Comparison of ENCODE assay signal across 23 cellular contexts in genomic region chr1:241713316-241713715, GRCh38.
DNase-seq lines count a peak whose midpoint lies in the region; ATAC-seq and TF ChIP-seq lines count a peak whose summit lies in the region.
"Had no signal": no experiment of that assay in that cellular context is flagged by ENCODE, and none has a peak within 500 bp of the region (broad histone marks: within the 10 kb centered on the region; RNA-seq: fewer than 3 reads in every experiment).

No MANE protein-coding gene starts in this region.

- DNase-seq in MCF 10A (ENCODE audit: unreplicated experiment) = no peak
- DNase-seq in mammary epithelial cell = no peak
- no peak for DNase-seq in SK-N-MC (ENCODE audit: low read depth, low spot score)
- DNase-seq in glutamatergic neuron = no peak
- no peak for DNase-seq in NCI-H526 (lab: John Stamatoyannopoulos, UW)
- DNase-seq in CD4-positive, alpha-beta T cell = no peak
- DNase-seq: AML-193; CD4-positive, alpha-beta memory T cell; CD8-positive, alpha-beta memory T cell; COR-L47; DMS 273 treated with DMSO at 0.1 percent for 48 hours; DMS153; DMS53; DMS79; DND-41; EL; GDM1 had no signal

- H3K36me3 ChIP-seq in mammary epithelial cell (ENCODE audit: insufficient read depth, low read length) = no peaks in the 10 kb centered on the region
- no peaks in the 10 kb centered on the region for H3K36me3 ChIP-seq in SK-N-MC (ENCODE audit: insufficient read depth, low read length)
- H3K36me3 ChIP-seq: BLaER1 treated with 17β-estradiol and CSF1 and Interleukin-3, amounts not matched to agents 10 nM and 100 nM had no signal

- H3K36me3 Mint-ChIP-seq in MCF 10A (ENCODE audit: insufficient read depth, unreplicated experiment) (peaks cover 7% of the 10 kb centered on the region), glutamatergic neuron (ENCODE audit: unreplicated experiment) (no peaks in the 10 kb centered on the region)
- no peaks in the 10 kb centered on the region for H3K36me3 Mint-ChIP-seq in CD4-positive, alpha-beta T cell (ENCODE audit: low read depth)
- H3K36me3 Mint-ChIP-seq: CD4-positive, alpha-beta memory T cell; CD8-positive, alpha-beta memory T cell had no signal

- in situ Hi-C loops in mammary epithelial cell (cut with MboI; ENCODE audit: low sequenced_read_pairs in 2 of 2) = no loop called here

- BruUV-seq in MCF 10A (replicated peaks; lab: Mats Ljungman, UMichigan) (no TSS peak), mammary epithelial cell (replicated peaks; lab: Mats Ljungman, UMichigan) (no TSS peak)

- H3K4me1 Mint-ChIP-seq in MCF 10A (ENCODE audit: insufficient read depth, unreplicated experiment) (peaks cover 47% of the 10 kb centered on the region), glutamatergic neuron (ENCODE audit: low read depth, unreplicated experiment) (peaks cover 20% of the 10 kb centered on the region)
- peaks cover 15% of the 10 kb centered on the region for H3K4me1 Mint-ChIP-seq in CD4-positive, alpha-beta T cell (ENCODE audit: low read depth)
- H3K4me1 Mint-ChIP-seq: B cell had no signal

- H3K9me3 Mint-ChIP-seq in MCF 10A (ENCODE audit: unreplicated experiment) (no peaks in the 10 kb centered on the region), glutamatergic neuron (ENCODE audit: unreplicated experiment) (no peaks in the 10 kb centered on the region)
- H3K9me3 Mint-ChIP-seq in CD4-positive, alpha-beta T cell = no peaks in the 10 kb centered on the region
- H3K9me3 Mint-ChIP-seq: CD8-positive, alpha-beta memory T cell had no signal

- H3K4me3 ChIP-seq in mammary epithelial cell (replicated peaks in 1 of 3; ENCODE audit: insufficient read depth in 1 of 3, low read depth in 2 of 3, low read length in 3 of 3) = no peak overlapping the region
- H3K4me3 ChIP-seq in SK-N-MC = no peak overlapping the region; the same call in 1 of the 2 replicates
- H3K4me3 ChIP-seq: A549; BLaER1 treated with 17β-estradiol and CSF1 and Interleukin-3, amounts not matched to agents 10 nM and 100 nM; GM12878 had no signal

- intact Hi-C loops in MCF 10A (cut with micrococcal nuclease) (no loop called here), mammary epithelial cell (cut with micrococcal nuclease) (no loop called here)
- intact Hi-C loops in CD4-positive, alpha-beta T cell (cut with DNase I, micrococcal nuclease) = no loop called here

- no peak overlapping the region for H2AFZ ChIP-seq in mammary epithelial cell (ENCODE audit: low read depth, low read length)

- H3K4me1 ChIP-seq in mammary epithelial cell (ENCODE audit: insufficient read depth, low read length) = peaks cover 2% of the 10 kb centered on the region

- H3K27ac Mint-ChIP-seq in MCF 10A (ENCODE audit: low read depth, unreplicated experiment) (peak overlapping the region; percentile 93), glutamatergic neuron (ENCODE audit: unreplicated experiment) (no peak overlapping the region)
- no peak overlapping the region for H3K27ac Mint-ChIP-seq in CD4-positive, alpha-beta T cell
- H3K27ac Mint-ChIP-seq: B cell; CD4-positive, alpha-beta memory T cell had no signal

- H3K79me2 ChIP-seq in mammary epithelial cell (ENCODE audit: insufficient read depth, low read length) = no peaks in the 10 kb centered on the region

- POLR2A ChIA-PET in MCF 10A (lab: Yijun Ruan, JAX) = interaction anchor here (0.6 to 6.9 kb wide), 9 partner anchors 7 to 102 kb away, joined by 4 to 73 read pairs (median 16); partner anchors contain the start of genes CHML and OPN3
- POLR2A ChIA-PET in CD4-positive, alpha-beta T cell (lab: Charles Lee) = no interaction called here

- H3K9ac ChIP-seq in mammary epithelial cell (ENCODE audit: insufficient read depth, low read length) (no peak overlapping the region), SK-N-MC (ENCODE audit: insufficient read length) (no peak overlapping the region)
- H3K9ac ChIP-seq: BLaER1 treated with 17β-estradiol and CSF1 and Interleukin-3, amounts not matched to agents 10 nM and 100 nM had no signal

- H3K4me3 Mint-ChIP-seq in MCF 10A (ENCODE audit: unreplicated experiment) = no peak overlapping the region
- peak overlapping the region; percentile 74 for H3K4me3 Mint-ChIP-seq in glutamatergic neuron (ENCODE audit: unreplicated experiment)
- H3K4me3 Mint-ChIP-seq in CD4-positive, alpha-beta T cell = no peak overlapping the region
- H3K4me3 Mint-ChIP-seq: B cell; CD4-positive, alpha-beta memory T cell; CD8-positive, alpha-beta memory T cell had no signal

- H3K27me3 Mint-ChIP-seq in MCF 10A (ENCODE audit: insufficient read depth, unreplicated experiment) (no peaks in the 10 kb centered on the region), glutamatergic neuron (ENCODE audit: unreplicated experiment) (no peaks in the 10 kb centered on the region)
- no peaks in the 10 kb centered on the region for H3K27me3 Mint-ChIP-seq in CD4-positive, alpha-beta T cell
- H3K27me3 Mint-ChIP-seq: CD8-positive, alpha-beta memory T cell had no signal

- ATAC-seq in CD4-positive, alpha-beta T cell (ENCODE audit: poor library complexity) = no peak
- ATAC-seq: A549, GM12878 had no signal

- dilution Hi-C loops in mammary epithelial cell (cut with HindIII; ENCODE audit: low sequenced_read_pairs) = no loop called here

- no CpG with 5 or more reads among the region's 2 CpGs for WGBS in mammary epithelial cell (ENCODE audit: low coverage, missing lambda C conversion rate)

- H3K27ac ChIP-seq in mammary epithelial cell (ENCODE audit: insufficient read depth, low read depth, low read length) (no peak overlapping the region), SK-N-MC (peak overlapping the region; percentile 95; the same call in 1 of the 2 replicates)
- no peak overlapping the region for H3K27ac ChIP-seq in CD4-positive, alpha-beta T cell (ENCODE audit: low read depth, low read length)
- H3K27ac ChIP-seq: 22Rv1; A549; BLaER1 treated with 17β-estradiol and CSF1 and Interleukin-3, amounts not matched to agents 10 nM and 100 nM; C4-2B had no signal

- CTCF ChIA-PET in MCF 10A (lab: Yijun Ruan, JAX) (interaction anchor here (1.0 to 2.0 kb wide), 4 partner anchors 26 to 134 kb away, joined by 3 to 6 read pairs (median 4); partner anchors contain the start of gene EXO1), mammary epithelial cell (lab: Charles Lee; ENCODE audit: low non-redundant PET) (no interaction called here)
- CTCF ChIA-PET in CD4-positive, alpha-beta T cell (lab: Charles Lee) = no interaction called here

- H3K9me3 ChIP-seq in mammary epithelial cell (replicated peaks; ENCODE audit: insufficient read depth, low read length) = no peaks in the 10 kb centered on the region
- no peaks in the 10 kb centered on the region for H3K9me3 ChIP-seq in SK-N-MC (ENCODE audit: low read depth, low read length)
- no peaks in the 10 kb centered on the region for H3K9me3 ChIP-seq in CD4-positive, alpha-beta T cell (ENCODE audit: control insufficient read depth, low read length)
- H3K9me3 ChIP-seq: A549; BLaER1 treated with 17β-estradiol and CSF1 and Interleukin-3, amounts not matched to agents 10 nM and 100 nM had no signal

- no peak overlapping the region for H3K4me2 ChIP-seq in mammary epithelial cell (ENCODE audit: insufficient read depth, low read depth, low read length)
- H3K4me2 ChIP-seq: A549; BLaER1 treated with 17β-estradiol and CSF1 and Interleukin-3, amounts not matched to agents 10 nM and 100 nM had no signal

- H4K20me1 ChIP-seq in mammary epithelial cell (ENCODE audit: insufficient read depth, low read length) = no peaks in the 10 kb centered on the region
- H4K20me1 ChIP-seq: BLaER1 treated with 17β-estradiol and CSF1 and Interleukin-3, amounts not matched to agents 10 nM and 100 nM had no signal

- H3K27me3 ChIP-seq in mammary epithelial cell (ENCODE audit: insufficient read depth, low read length) = no peaks in the 10 kb centered on the region
- no peaks in the 10 kb centered on the region for H3K27me3 ChIP-seq in CD4-positive, alpha-beta T cell (ENCODE audit: control insufficient read depth, insufficient read depth, low read length)
- H3K27me3 ChIP-seq: BLaER1 treated with 17β-estradiol and CSF1 and Interleukin-3, amounts not matched to agents 10 nM and 100 nM had no signal

- TF ChIP-seq CTCF in MCF 10A (IDR thresholded peaks at IDR 0.05; ENCODE audit: unreplicated experiment) (no peak), mammary epithelial cell (conservative IDR thresholded peaks at IDR 0.05 in 1 of 2, IDR thresholded peaks at IDR 0.05 in 1 of 2; ENCODE audit: extremely low read depth in 1 of 2, insufficient read depth in 1 of 2, low read depth in 1 of 2, low read length in 2 of 2) (no peak), glutamatergic neuron (IDR thresholded peaks at IDR 0.05; ENCODE audit: partially characterized antibody, unreplicated experiment) (no peak)
- TF ChIP-seq CTCF in CD4-positive, alpha-beta T cell (IDR thresholded peaks at IDR 0.05) = no peak
